Comparison of ENCODE assay signal across 1 cellular context in genomic region chr2:208101716-208102631, GRCh38.
TF ChIP-seq lines count a peak whose summit lies in the region.

No MANE protein-coding gene starts in this region.

TF ChIP-seq in GM12878, 131 proteins besides CTCF, POLR2A, EP300 and RAD21 (continued from another document):
- no peak for TF ChIP-seq REST (IDR thresholded peaks at IDR 0.05; ENCODE audit: low read depth, low read length)
- TF ChIP-seq ELK1 (IDR thresholded peaks at IDR 0.05; ENCODE audit: low read depth, low read length) = no peak
- no peak for TF ChIP-seq FOXM1 (IDR thresholded peaks at IDR 0.05; ENCODE audit: low read depth, low read length)
- no peak for TF ChIP-seq JUND (IDR thresholded peaks at IDR 0.05; ENCODE audit: low read depth, low read length)
- no peak for TF ChIP-seq NFYA (IDR thresholded peaks at IDR 0.05; ENCODE audit: borderline replicate concordance, low read depth, low read length)
- no peak for TF ChIP-seq ZNF592 (IDR thresholded peaks at IDR 0.05)
